In genomic region chrX:80423000-80423399, GRCh38 we compare ENCODE assay signal across 1 cellular context.
TF ChIP-seq lines count a peak whose summit lies in the region.

No MANE protein-coding gene starts in this region.

TF ChIP-seq in K562, 482 proteins besides CTCF, POLR2A, EP300 and RAD21 (continued from another document):
- TF ChIP-seq ZNF512 (tag; IDR thresholded peaks at IDR 0.05) = no peak
